8 cellular contexts compared by ENCODE assay signal in the genomic region with DNA sequence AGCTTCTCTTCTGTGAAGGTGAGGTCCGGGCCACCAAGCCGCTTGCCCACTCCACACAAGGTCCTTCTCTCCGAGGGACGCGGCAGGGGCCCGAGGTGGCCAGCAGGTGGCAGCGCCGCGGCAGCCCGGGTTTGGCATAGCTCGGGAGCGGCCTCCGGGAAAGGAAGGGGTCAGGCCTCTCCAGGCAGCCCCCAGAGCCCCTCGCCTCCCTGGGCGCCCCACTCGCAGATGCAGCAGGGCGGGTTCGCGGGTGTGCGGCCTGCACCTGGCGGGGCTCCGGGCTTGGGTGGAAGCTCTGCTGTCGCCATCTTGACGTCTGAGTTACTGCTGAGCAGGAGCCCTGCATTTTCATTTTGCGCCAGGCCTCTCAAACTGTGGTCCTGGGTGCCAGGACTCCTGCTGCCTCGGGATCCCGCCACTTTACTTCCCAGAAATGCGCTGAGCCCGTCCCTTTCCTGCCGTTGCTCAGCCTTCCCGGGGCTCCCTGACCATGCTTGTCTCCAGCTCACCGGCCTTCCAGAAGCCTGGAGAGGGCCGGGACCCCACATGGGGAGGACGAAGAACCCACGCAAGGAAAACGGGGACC.
DNase-seq lines count a peak whose midpoint lies in the region; ATAC-seq and TF ChIP-seq lines count a peak whose summit lies in the region.

No MANE protein-coding gene starts in this region.

- H3K27me3 ChIP-seq in muscle layer of duodenum (ENCODE audit: low read depth, low read length) = no peaks in the 10 kb centered on the region

- H3K36me3 ChIP-seq in muscle layer of duodenum (ENCODE audit: control insufficient read depth in 1 of 2, insufficient read depth in 2 of 2, low read length in 2 of 2) = no peaks in the 10 kb centered on the region

- no peaks in the 10 kb centered on the region for H3K9me3 ChIP-seq in muscle layer of duodenum (ENCODE audit: control insufficient read depth in 1 of 2, low read length in 2 of 2)

- H3K4me1 ChIP-seq in muscle layer of duodenum (ENCODE audit: control insufficient read depth in 1 of 2, insufficient read depth in 2 of 2, low read length in 2 of 2) = peaks cover 0 to 6% of the 10 kb centered on the region in 2 donors

- H3K4me3 ChIP-seq in GM08714 (ENCODE audit: low read length) (peak overlapping the region; percentile 24; the same call in 1 of the 2 replicates), epithelial cell of esophagus (ENCODE audit: low read length) (peak overlapping the region; percentile 46), muscle layer of duodenum (ENCODE audit: low read depth in 1 of 2, low read length in 2 of 2) (peak overlapping the region; percentile 61 to 64)

- peak overlapping the region; percentile 72 for H3K27ac ChIP-seq in muscle layer of duodenum (ENCODE audit: low read length)

- DNase-seq in NOMO-1 (lab: John Stamatoyannopoulos, UW; ENCODE audit: unreplicated experiment in 2 of 2) (peak; percentile 66 to 83), activated T-cell treated with anti-CD3 and anti-CD28 coated beads for 1 hour (ENCODE audit: low read depth) (peak; percentile 61), epithelial cell of esophagus (ENCODE audit: low read depth) (peak; percentile 61), RKO (ENCODE audit: low spot score) (no peak)
- DNase-seq in stimulated activated CD8-positive, alpha-beta memory T cell treated with anti-CD3 and anti-CD28 coated beads, Interleukin-7, amount 100 ng/mL, for 24 hours (ENCODE audit: low read depth) = peak; percentile 46

- ATAC-seq in HG02623 (IDR thresholded peaks at IDR 0.05; ENCODE audit: unreplicated experiment) = peak; percentile 64

- peak; percentile 77 for TF ChIP-seq CTCF in epithelial cell of esophagus (IDR thresholded peaks at IDR 0.05; ENCODE audit: insufficient read depth, low read depth, low read length, missing control alignments)
